10 cellular contexts compared by ENCODE assay signal in the genomic region with DNA sequence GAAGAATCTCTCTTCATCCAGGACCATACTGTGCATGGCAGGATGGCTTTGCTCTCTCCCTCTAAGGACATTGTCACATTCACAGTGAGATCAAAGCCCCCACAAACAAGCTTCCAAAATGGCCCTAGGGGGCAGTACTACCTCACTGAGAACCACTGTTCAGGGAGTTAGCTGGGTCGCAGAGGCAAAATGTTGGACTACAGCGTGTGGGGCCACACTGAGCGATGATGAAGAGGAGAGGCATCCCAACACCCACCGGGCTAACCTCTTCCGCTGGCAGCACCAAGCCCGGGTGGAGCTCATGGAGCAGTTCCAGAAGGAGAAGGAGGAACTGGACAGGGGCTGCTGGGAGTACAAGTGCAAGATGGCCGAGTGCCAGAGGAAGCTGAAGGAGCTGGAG. TPM values are rescaled to one million over a fixed set of nuclear protein-coding genes. Genes with fewer than 3 reads are reported as not detected.
"Had no signal": no experiment of that assay in that cellular context is flagged by ENCODE, and none has a peak within 500 bp of the region (broad histone marks: within the 10 kb centered on the region; RNA-seq: fewer than 3 reads in every experiment).

No MANE protein-coding gene starts in this region.

RNA-seq across cellular contexts. Expression of a gene that starts 9.9 kb away (rescaled TPM):
- polyA plus RNA-seq: smooth muscle cell had no signal

RNA-seq across cellular contexts. Expression of a gene that starts 50.3 kb away (rescaled TPM):
- total RNA-seq: pulmonary artery endothelial cell had no signal

RNA-seq across cellular contexts. Expression of a gene that starts 58.6 kb away (rescaled TPM):
- total RNA-seq: omental fat pad, pancreas, posterior vena cava, prostate gland, pulmonary artery endothelial cell, right atrium auricular region, sciatic nerve, smooth muscle cell, suprapubic skin, ureter had no signal
- polyA plus RNA-seq: pancreas, smooth muscle cell had no signal
